Comparison of ENCODE assay signal across 1 cellular context in the genomic region with DNA sequence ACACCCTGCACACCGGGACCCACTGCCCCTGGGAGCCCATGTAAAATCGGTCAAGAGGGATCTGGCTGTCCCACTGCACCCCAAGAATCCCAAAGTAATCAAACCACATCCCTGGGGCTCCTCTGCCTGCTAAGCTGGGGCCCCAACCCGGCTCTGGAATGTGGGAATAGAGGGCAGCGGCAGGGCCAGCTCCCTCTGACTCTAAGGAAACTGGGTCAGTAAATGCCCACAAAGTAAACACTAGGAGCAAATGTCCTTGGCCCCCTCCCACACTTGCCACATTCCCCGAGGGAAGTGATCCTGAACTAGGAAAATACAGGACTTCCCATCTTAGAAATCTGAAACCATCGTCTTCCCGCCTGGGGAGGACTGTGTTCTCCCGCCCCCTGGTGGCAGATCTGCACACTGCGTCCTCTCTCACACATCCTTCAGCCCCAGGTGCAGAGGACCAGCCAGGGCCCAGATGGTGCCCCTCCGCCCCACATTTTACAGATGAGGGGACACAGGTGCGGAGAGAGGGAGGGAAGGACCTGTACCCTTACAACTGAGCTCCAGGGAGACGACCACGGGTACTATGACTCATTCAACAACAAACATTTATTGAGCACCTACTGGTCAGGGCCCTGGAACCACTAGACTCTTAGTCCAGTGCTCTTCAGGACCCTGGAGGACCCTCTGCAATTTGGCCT.
TF ChIP-seq lines count a peak whose summit lies in the region.

No MANE protein-coding gene starts in this region.

TF ChIP-seq in endothelial cell of umbilical vein, 7 proteins besides CTCF, POLR2A, EP300 and RAD21:
- TF ChIP-seq POLR2AphosphoS5 (IDR thresholded peaks at IDR 0.05; ENCODE audit: insufficient read depth, low read depth, low read length) (peak; percentile 73), FOS (IDR thresholded peaks at IDR 0.05; ENCODE audit: borderline replicate concordance, insufficient read depth, low read length) (no peak), MYC (IDR thresholded peaks at IDR 0.05; ENCODE audit: low read depth, low read length) (no peak), JUN (IDR thresholded peaks at IDR 0.05; ENCODE audit: borderline replicate concordance, insufficient read depth, insufficient read length, low read depth) (no peak), EZH2 (IDR thresholded peaks at IDR 0.05; ENCODE audit: borderline replicate concordance, low read depth, low read length, severe bottlenecking) (no peak)
- TF ChIP-seq, protein P1, sequence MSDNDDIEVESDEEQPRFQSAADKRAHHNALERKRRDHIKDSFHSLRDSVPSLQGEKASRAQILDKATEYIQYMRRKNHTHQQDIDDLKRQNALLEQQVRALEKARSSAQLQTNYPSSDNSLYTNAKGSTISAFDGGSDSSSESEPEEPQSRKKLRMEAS (IDR thresholded peaks at IDR 0.05; ENCODE audit: insufficient read depth, insufficient read length) = no peak
